Comparison of ENCODE assay signal across 21 cellular contexts in the genomic region with DNA sequence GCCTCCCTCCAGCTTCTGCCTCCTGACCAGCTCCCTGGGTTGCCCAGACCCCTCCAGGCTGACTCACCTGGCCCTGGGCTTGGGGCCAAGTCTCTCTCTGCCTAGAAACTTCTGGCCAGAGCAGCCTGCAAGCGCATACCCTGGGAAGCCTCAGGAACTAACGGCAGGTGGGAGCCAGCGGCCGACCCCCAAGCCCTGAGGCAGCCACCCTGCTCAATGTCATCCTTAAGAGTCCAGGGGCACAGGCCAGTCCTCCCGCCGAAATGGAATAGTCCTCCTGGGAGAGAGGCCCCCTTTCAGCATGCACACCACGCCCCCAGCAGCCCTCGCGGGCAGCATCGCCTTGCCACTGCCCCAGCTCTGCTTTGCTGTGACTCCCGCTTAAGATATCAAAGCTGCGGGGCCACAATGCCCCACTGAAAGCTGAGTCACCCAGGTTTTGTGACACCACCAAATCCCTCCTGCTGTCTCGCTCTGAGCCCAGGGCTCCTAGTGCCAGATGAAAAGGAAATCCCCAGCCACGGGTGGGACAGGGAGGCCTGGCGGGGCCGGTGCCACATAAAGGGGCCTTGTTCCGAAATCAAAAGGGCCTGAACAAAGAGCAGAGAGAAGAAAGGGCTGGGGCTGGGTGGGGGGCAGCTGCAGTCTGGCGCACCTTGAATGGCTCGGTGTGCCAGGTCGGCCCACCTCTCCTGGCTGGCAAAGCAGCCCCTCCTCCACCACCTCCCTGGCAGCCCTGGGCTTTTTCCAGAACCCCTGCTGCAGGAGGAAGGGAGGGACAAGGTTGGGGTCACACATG. TPM values are rescaled to one million over a fixed set of nuclear protein-coding genes. Genes with fewer than 3 reads are reported as not detected.
A peak's percentile ranks its signal among the peaks of the same experiment; 100 is the strongest.
DNase-seq lines count a peak whose midpoint lies in the region; ATAC-seq, FAIRE-seq and TF ChIP-seq lines count a peak whose summit lies in the region.
"Had no signal": no experiment of that assay in that cellular context is flagged by ENCODE, and none has a peak within 500 bp of the region (broad histone marks: within the 10 kb centered on the region; RNA-seq: fewer than 3 reads in every experiment).

No MANE protein-coding gene starts in this region.

- H3K27me3 ChIP-seq in H7 (ENCODE audit: control insufficient read depth, insufficient read depth, low read length) (peaks cover 1% of the 10 kb centered on the region; the same call in 1 of the 2 replicates), gastroesophageal sphincter (peaks cover 65% of the 10 kb centered on the region)
- H3K27me3 ChIP-seq: upper lobe of left lung had no signal

- TF ChIP-seq POLR2A in gastroesophageal sphincter (IDR thresholded peaks at IDR 0.05): no peak

- peak; percentile 6 for DNase-seq in AG20443 (ENCODE audit: low spot score)
- DNase-seq in H7: peak; percentile 54
- peak; percentile 28 for DNase-seq in RCC 7860 (ENCODE audit: low spot score)
- DNase-seq in kidney: peak; percentile 51
- no peak for DNase-seq in SKM-1 (lab: John Stamatoyannopoulos, UW; ENCODE audit: unreplicated experiment)
- no peak for DNase-seq in SIG-M5 treated with dmso at 0.1 percent for 504 hours (lab: John Stamatoyannopoulos, UW; ENCODE audit: unreplicated experiment)
- DNase-seq: activated CD4-positive, alpha-beta T cell treated with anti-CD3 and anti-CD28 coated beads for 4 hours; activated T-cell treated with anti-CD3 and anti-CD28 coated beads, Interleukin-2, amount 50 U/mL, for 72 hours; KBM-7; NCI-H1694; occipital lobe; small intestine; stimulated activated naive B cell treated with anti-CD40 and anti-IgM and Interleukin-4, amounts not matched to agents 10 μg/mL and 1 μg/mL and 100 μg/mL, for 72 hours; T-helper 9 cell had no signal

- H3K9ac ChIP-seq in kidney (ENCODE audit: low read length in 2 of 2): no peak overlapping the region

- no peak for TF ChIP-seq CTCF in kidney (IDR thresholded peaks at IDR 0.05; ENCODE audit: borderline replicate concordance, extremely low read depth, insufficient read depth)
- TF ChIP-seq CTCF in gastroesophageal sphincter (IDR thresholded peaks at IDR 0.05): no peak

- intact Hi-C loops in kidney (cut with DNase I): no loop called here

- no peak for FAIRE-seq in RCC 7860 (lab: Jason Lieb, UNC)
- FAIRE-seq in kidney (lab: Jason Lieb, UNC): no peak
- FAIRE-seq: endothelial cell of umbilical vein, small intestine had no signal

- TF ChIP-seq EP300 in gastroesophageal sphincter (IDR thresholded peaks at IDR 0.05): no peak

- no peaks in the 10 kb centered on the region for H3K4me1 ChIP-seq in kidney (ENCODE audit: control insufficient read depth in 1 of 2, insufficient read depth in 1 of 2, low read depth in 1 of 2, low read length in 2 of 2)
- no peaks in the 10 kb centered on the region for H3K4me1 ChIP-seq in gastroesophageal sphincter
- H3K4me1 ChIP-seq: upper lobe of left lung had no signal

- H3K4me3 ChIP-seq in H7 (ENCODE audit: insufficient read depth, low read depth, low read length) (no peak overlapping the region), kidney (ENCODE audit: low read length in 2 of 2) (no peak overlapping the region), gastroesophageal sphincter (no peak overlapping the region)
- H3K4me3 ChIP-seq: GM23338, upper lobe of left lung had no signal

- H3K36me3 ChIP-seq in H7 (replicated peaks; ENCODE audit: control insufficient read depth, insufficient read depth, low read length): no peaks in the 10 kb centered on the region
- no peaks in the 10 kb centered on the region for H3K36me3 ChIP-seq in kidney (ENCODE audit: control insufficient read depth in 1 of 2, insufficient read depth in 2 of 2, low read length in 2 of 2)
- no peaks in the 10 kb centered on the region for H3K36me3 ChIP-seq in gastroesophageal sphincter
- H3K36me3 ChIP-seq: upper lobe of left lung had no signal

- 65 to 93% methylated on average over 6 to 10 of the region's 20 CpGs for WGBS in gastroesophageal sphincter (ENCODE audit: low coverage in 1 of 2), 2 donors

- H3K27ac ChIP-seq in kidney (ENCODE audit: low read depth in 2 of 2, low read length in 2 of 2) (no peak overlapping the region), gastroesophageal sphincter (no peak overlapping the region)
- H3K27ac ChIP-seq: upper lobe of left lung had no signal

- H3K9me3 ChIP-seq in kidney (ENCODE audit: control insufficient read depth in 1 of 2, low read length in 2 of 2) (no peaks in the 10 kb centered on the region), gastroesophageal sphincter (no peaks in the 10 kb centered on the region)
- H3K9me3 ChIP-seq: upper lobe of left lung had no signal

- ATAC-seq in GM18511 (IDR thresholded peaks at IDR 0.05; ENCODE audit: unreplicated experiment): no peak
- no peak for ATAC-seq in gastroesophageal sphincter
- ATAC-seq: activated T-cell treated with anti-CD3 and anti-CD28 coated beads, Interleukin-2, amount 50 U/mL, for 72 hours; GM23338; stimulated activated naive B cell treated with anti-CD40 and anti-IgM and Interleukin-4, amounts not matched to agents 10 μg/mL and 1 μg/mL and 100 μg/mL, for 72 hours had no signal

RNA-seq across cellular contexts. Expression of a gene that starts 21.4 kb away (rescaled TPM):
- 0.15 TPM in 1 of 2 replicates, not detected in the other for total RNA-seq in H7 (2014; rRNA removed; shearing (Covaris generic))
- total RNA-seq in kidney: not detected
- polyA plus RNA-seq in kidney (ENCODE audit: insufficient read depth, low read depth, low replicate concordance): not detected
- not detected for total RNA-seq in gastroesophageal sphincter
- total RNA-seq: activated T-cell treated with anti-CD3 and anti-CD28 coated beads, Interleukin-2, amount 50 U/mL, for 72 hours; chondrocyte; endothelial cell of umbilical vein; NCI-H460; occipital lobe; upper lobe of left lung had no signal
- polyA plus RNA-seq: endothelial cell of umbilical vein, GM23338, small intestine had no signal

Comparison
In these comparisons a context has a peak if more than half of its experiments do, and no peak if none do; other contexts are left out.
1. DNase-seq: peak in AG20443 (single experiment), H7 (single experiment), RCC 7860 (single experiment) and kidney (single experiment); none in SKM-1 (single experiment) and SIG-M5 treated with dmso at 0.1 percent for 504 hours (single experiment).